Comparison of ENCODE assay signal across 3 cellular contexts in the genomic region with DNA sequence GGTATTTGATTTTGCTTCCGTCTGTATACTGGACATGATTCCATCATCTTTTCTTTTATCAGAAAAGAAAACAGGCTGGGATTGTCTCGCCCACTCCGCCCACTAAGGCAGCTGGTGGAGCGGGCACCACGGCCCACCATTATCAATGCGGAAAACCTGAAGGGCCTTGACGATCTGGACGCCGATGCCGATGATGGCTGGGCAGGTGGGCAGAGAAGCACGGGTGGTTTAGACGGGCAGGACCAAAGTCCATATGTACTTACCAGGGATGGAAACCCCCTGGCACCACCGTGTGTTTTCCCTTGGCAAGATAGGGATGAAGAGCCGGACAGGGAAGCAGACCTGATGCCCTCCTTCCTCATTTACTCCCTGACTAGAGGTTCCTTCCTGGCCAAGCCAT.
TF ChIP-seq lines count a peak whose summit lies in the region.

No MANE protein-coding gene starts in this region.

TF ChIP-seq in liver, 16 proteins besides CTCF, POLR2A, EP300 and RAD21:
- TF ChIP-seq EGR1 (IDR thresholded peaks at IDR 0.05; ENCODE audit: low read depth in 2 of 2) (no peak), HNF4A (conservative IDR thresholded peaks at IDR 0.05) (peak; percentile 19 to 44)

TF ChIP-seq in HepG2, 621 proteins besides CTCF, POLR2A, EP300 and RAD21:
- no peak for TF ChIP-seq ZNF230 (CRISPR knock-in tag; IDR thresholded peaks at IDR 0.05)
- TF ChIP-seq NFKBIZ (CRISPR knock-in tag; IDR thresholded peaks at IDR 0.05), result no peak
- TF ChIP-seq TOPORS (CRISPR knock-in tag; IDR thresholded peaks at IDR 0.05), result no peak
- no peak for TF ChIP-seq ZNF367 (CRISPR knock-in tag; IDR thresholded peaks at IDR 0.05; ENCODE audit: borderline replicate concordance)
- no peak for TF ChIP-seq FOXA3 (CRISPR knock-in tag; IDR thresholded peaks at IDR 0.05)
- no peak for TF ChIP-seq SP140L (CRISPR knock-in tag; IDR thresholded peaks at IDR 0.05; ENCODE audit: borderline replicate concordance)
- TF ChIP-seq, protein P1, sequence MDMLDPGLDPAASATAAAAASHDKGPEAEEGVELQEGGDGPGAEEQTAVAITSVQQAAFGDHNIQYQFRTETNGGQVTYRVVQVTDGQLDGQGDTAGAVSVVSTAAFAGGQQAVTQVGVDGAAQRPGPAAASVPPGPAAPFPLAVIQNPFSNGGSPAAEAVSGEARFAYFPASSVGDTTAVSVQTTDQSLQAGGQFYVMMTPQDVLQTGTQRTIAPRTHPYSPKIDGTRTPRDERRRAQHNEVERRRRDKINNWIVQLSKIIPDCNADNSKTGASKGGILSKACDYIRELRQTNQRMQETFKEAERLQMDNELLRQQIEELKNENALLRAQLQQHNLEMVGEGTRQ (IDR thresholded peaks at IDR 0.05; ENCODE audit: low read depth, low read length), result no peak
- TF ChIP-seq, protein P1 (CRISPR knock-in tag; IDR thresholded peaks at IDR 0.05; ENCODE audit: borderline replicate concordance), result no peak
- TF ChIP-seq ERF (CRISPR knock-in tag; IDR thresholded peaks at IDR 0.05), result no peak
- TF ChIP-seq KLF11 (CRISPR knock-in tag; IDR thresholded peaks at IDR 0.05), result no peak
- TF ChIP-seq, protein P2, sequence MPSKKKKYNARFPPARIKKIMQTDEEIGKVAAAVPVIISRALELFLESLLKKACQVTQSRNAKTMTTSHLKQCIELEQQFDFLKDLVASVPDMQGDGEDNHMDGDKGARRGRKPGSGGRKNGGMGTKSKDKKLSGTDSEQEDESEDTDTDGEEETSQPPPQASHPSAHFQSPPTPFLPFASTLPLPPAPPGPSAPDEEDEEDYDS (CRISPR knock-in tag; IDR thresholded peaks at IDR 0.05), result no peak
- TF ChIP-seq, protein P3, sequence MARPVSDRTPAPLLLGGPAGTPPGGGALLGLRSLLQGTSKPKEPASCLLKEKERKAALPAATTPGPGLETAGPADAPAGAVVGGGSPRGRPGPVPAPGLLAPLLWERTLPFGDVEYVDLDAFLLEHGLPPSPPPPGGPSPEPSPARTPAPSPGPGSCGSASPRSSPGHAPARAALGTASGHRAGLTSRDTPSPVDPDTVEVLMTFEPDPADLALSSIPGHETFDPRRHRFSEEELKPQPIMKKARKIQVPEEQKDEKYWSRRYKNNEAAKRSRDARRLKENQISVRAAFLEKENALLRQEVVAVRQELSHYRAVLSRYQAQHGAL (CRISPR knock-in tag; IDR thresholded peaks at IDR 0.05; ENCODE audit: not compliant biosample characterization), result no peak
- no peak for TF ChIP-seq MYC (CRISPR knock-in tag; IDR thresholded peaks at IDR 0.05; ENCODE audit: borderline replicate concordance)
- no peak for TF ChIP-seq CBX5 (CRISPR knock-in tag; IDR thresholded peaks at IDR 0.05; ENCODE audit: borderline replicate concordance)
- TF ChIP-seq, protein P4, sequence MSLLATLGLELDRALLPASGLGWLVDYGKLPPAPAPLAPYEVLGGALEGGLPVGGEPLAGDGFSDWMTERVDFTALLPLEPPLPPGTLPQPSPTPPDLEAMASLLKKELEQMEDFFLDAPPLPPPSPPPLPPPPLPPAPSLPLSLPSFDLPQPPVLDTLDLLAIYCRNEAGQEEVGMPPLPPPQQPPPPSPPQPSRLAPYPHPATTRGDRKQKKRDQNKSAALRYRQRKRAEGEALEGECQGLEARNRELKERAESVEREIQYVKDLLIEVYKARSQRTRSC (CRISPR knock-in tag; IDR thresholded peaks at IDR 0.05; ENCODE audit: low read depth), result no peak

TF ChIP-seq in GM12878, 131 proteins besides CTCF, POLR2A, EP300 and RAD21:
- TF ChIP-seq, protein P1 (IDR thresholded peaks at IDR 0.05; ENCODE audit: borderline replicate concordance, low read depth, low read length), result no peak
- TF ChIP-seq JUND (IDR thresholded peaks at IDR 0.05; ENCODE audit: low read depth, low read length) (no peak), EGR1 (IDR thresholded peaks at IDR 0.05; ENCODE audit: borderline replicate concordance in 1 of 2, low read depth in 2 of 2, low read length in 2 of 2) (no peak), MTA3 (IDR thresholded peaks at IDR 0.05; ENCODE audit: borderline replicate concordance, low read length) (no peak), KDM1A (IDR thresholded peaks at IDR 0.05; ENCODE audit: borderline replicate concordance) (no peak), RB1 (IDR thresholded peaks at IDR 0.05; ENCODE audit: borderline replicate concordance) (no peak), WRNIP1 (IDR thresholded peaks at IDR 0.05; ENCODE audit: borderline replicate concordance, low read depth, low read length) (no peak), HCFC1 (IDR thresholded peaks at IDR 0.05; ENCODE audit: low read length) (no peak), RBBP5 (conservative IDR thresholded peaks at IDR 0.05) (no peak), CBFB (IDR thresholded peaks at IDR 0.05; ENCODE audit: low read depth) (no peak), MTA2 (IDR thresholded peaks at IDR 0.05; ENCODE audit: low read depth) (no peak)
- TF ChIP-seq, protein P5, sequence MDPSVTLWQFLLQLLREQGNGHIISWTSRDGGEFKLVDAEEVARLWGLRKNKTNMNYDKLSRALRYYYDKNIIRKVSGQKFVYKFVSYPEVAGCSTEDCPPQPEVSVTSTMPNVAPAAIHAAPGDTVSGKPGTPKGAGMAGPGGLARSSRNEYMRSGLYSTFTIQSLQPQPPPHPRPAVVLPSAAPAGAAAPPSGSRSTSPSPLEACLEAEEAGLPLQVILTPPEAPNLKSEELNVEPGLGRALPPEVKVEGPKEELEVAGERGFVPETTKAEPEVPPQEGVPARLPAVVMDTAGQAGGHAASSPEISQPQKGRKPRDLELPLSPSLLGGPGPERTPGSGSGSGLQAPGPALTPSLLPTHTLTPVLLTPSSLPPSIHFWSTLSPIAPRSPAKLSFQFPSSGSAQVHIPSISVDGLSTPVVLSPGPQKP (IDR thresholded peaks at IDR 0.05; ENCODE audit: low read depth, low read length), result no peak
- TF ChIP-seq, protein P6, sequence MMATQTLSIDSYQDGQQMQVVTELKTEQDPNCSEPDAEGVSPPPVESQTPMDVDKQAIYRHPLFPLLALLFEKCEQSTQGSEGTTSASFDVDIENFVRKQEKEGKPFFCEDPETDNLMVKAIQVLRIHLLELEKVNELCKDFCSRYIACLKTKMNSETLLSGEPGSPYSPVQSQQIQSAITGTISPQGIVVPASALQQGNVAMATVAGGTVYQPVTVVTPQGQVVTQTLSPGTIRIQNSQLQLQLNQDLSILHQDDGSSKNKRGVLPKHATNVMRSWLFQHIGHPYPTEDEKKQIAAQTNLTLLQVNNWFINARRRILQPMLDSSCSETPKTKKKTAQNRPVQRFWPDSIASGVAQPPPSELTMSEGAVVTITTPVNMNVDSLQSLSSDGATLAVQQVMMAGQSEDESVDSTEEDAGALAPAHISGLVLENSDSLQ (IDR thresholded peaks at IDR 0.05), result no peak
TF ChIP-seq in GM12878: peak in this region for 0.
